ENCODE assay signal across 8 cellular contexts in genomic region chr22:17171016-17171312, GRCh38. TPM values are rescaled to one million over a fixed set of nuclear protein-coding genes. Genes with fewer than 3 reads are reported as not detected.
DNase-seq lines count a peak whose midpoint lies in the region; ATAC-seq, FAIRE-seq and TF ChIP-seq lines count a peak whose summit lies in the region.

No MANE protein-coding gene starts in this region.

- peaks cover 7 to 25% of the 10 kb centered on the region in 2 experiments for H3K27me3 ChIP-seq in K562 (ENCODE audit: control insufficient read depth in 2 of 2, insufficient read depth in 2 of 2, low read length in 2 of 2)
- no peaks in the 10 kb centered on the region for H3K27me3 ChIP-seq in lower lobe of right lung (ENCODE audit: low read depth)
- H3K27me3 ChIP-seq in uterus: no peaks in the 10 kb centered on the region

- no peaks in the 10 kb centered on the region for H3K79me2 ChIP-seq in K562 (ENCODE audit: control insufficient read depth, insufficient read depth, low read length)

- peaks cover 0 to 14% of the 10 kb centered on the region in 2 experiments; a peak in 4 of 5 replicates for H3K4me1 ChIP-seq in K562 (replicated peaks in 1 of 2; ENCODE audit: control insufficient read depth in 2 of 2, insufficient read depth in 2 of 2, low read length in 2 of 2)
- peaks cover 11% of the 10 kb centered on the region for H3K4me1 ChIP-seq in lower lobe of right lung
- H3K4me1 ChIP-seq in uterus: no peaks in the 10 kb centered on the region

- no peak for TF ChIP-seq EP300 in K562 (IDR thresholded peaks at IDR 0.05; ENCODE audit: low read length)

- FAIRE-seq in K562 (lab: Jason Lieb, UNC): peak; percentile 65

- peak; percentile 16 for DNase-seq in stimulated activated CD4-positive, alpha-beta T cell treated with anti-CD3 and anti-CD28 coated beads, Interleukin-2, amount 100 ng/mL, for 4 hours (ENCODE audit: low read depth)
- DNase-seq in stimulated activated CD4-positive, alpha-beta T cell treated with anti-CD3 and anti-CD28 coated beads, Interleukin-12 subunit alpha, Interleukin-12 subunit beta, amount 100 ng/mL, for 4 hours: no peak
- DNase-seq in K562 (ENCODE audit: extremely low read depth in 1 of 4, low spot score in 3 of 4) (no peak), lower lobe of right lung (no peak), uterus (no peak), retina (no peak), SIG-M5 (lab: John Stamatoyannopoulos, UW) (no peak), T1000 (lab: John Stamatoyannopoulos, UW) (no peak)

- TF ChIP-seq CTCF in K562 (IDR thresholded peaks at IDR 0.05 in 2 of 3, conservative IDR thresholded peaks at IDR 0.05 in 1 of 3; ENCODE audit: insufficient read depth in 2 of 3, low read depth in 1 of 3, low read length in 3 of 3) (peak in 2 of 3 experiments; percentile 77 to 92; a peak in 4 of 6 replicates), lower lobe of right lung (IDR thresholded peaks at IDR 0.05) (no peak), uterus (IDR thresholded peaks at IDR 0.05) (no peak)

- intact Hi-C loops in K562 (cut with micrococcal nuclease): loop anchor here (1.0 to 5.0 kb wide), 4 partner anchors 49 to 330 kb away; partner anchors contain the start of gene TMEM121B
- intact Hi-C loops in lower lobe of right lung (cut with DNase I): no loop called here
- intact Hi-C loops in uterus (cut with DNase I; ENCODE audit: low total_unique reads): loop anchor here (5.0 kb wide), 1 partner anchor 331 kb away; no protein-coding TSS in a partner anchor

- 0 out of 2 replicates have a peak, but pooled peaks cover 4% of the 10 kb centered on the region for H4K20me1 ChIP-seq in K562 (replicated peaks; ENCODE audit: control insufficient read depth, insufficient read depth, low read length)

- CTCF ChIA-PET in K562 (lab: Yijun Ruan, JAX; ENCODE audit: low intra/inter-chr PET ratio): interaction anchor here (0.5 to 2.1 kb wide), 4 partner anchors 71 to 331 kb away, joined by 3 to 11 read pairs (median 9); no protein-coding TSS in a partner anchor

- H3K4me3 ChIP-seq in K562: peak overlapping the region; percentile 69
- peak overlapping the region; percentile 64 for H3K4me3 ChIP-seq in lower lobe of right lung
- peak overlapping the region; percentile 59 to 75 for H3K4me3 ChIP-seq in uterus

- WGBS in K562 (ENCODE audit: insufficient coverage, low coverage, missing lambda C conversion rate): 11% methylated on average over 6 of the region's 6 CpGs

- H3K9me1 ChIP-seq in K562 (ENCODE audit: control insufficient read depth, insufficient read depth, low read length): no peaks in the 10 kb centered on the region

- peak overlapping the region; percentile 84 for H3K4me2 ChIP-seq in K562 (ENCODE audit: insufficient read depth, low read length)

- H2AFZ ChIP-seq in K562 (ENCODE audit: low read depth, low read length): peak overlapping the region; percentile 96

- no peak; a peak in 2 of 4 replicates for TF ChIP-seq RAD21 in K562 (CRISPR knock-in tag; conservative IDR thresholded peaks at IDR 0.05 in 1 of 2, IDR thresholded peaks at IDR 0.05 in 1 of 2)

- ATAC-seq in K562 (no peak), lower lobe of right lung (peak in 1 of 2 donors; percentile 81)

- no peaks in the 10 kb centered on the region for H3K9me3 ChIP-seq in K562 (replicated peaks; ENCODE audit: control insufficient read depth, insufficient read depth, low read depth, low read length)
- no peaks in the 10 kb centered on the region for H3K9me3 ChIP-seq in lower lobe of right lung
- no peaks in the 10 kb centered on the region for H3K9me3 ChIP-seq in uterus

- TF ChIP-seq POLR2A in K562 (conservative IDR thresholded peaks at IDR 0.05) (no peak), uterus (IDR thresholded peaks at IDR 0.05) (no peak)

- POLR2A ChIA-PET in K562 (lab: Yijun Ruan, JAX): interaction anchor here (0.6 to 1.5 kb wide), 6 partner anchors 9 to 347 kb away, joined by 3 to 5 read pairs (median 4); no protein-coding TSS in a partner anchor

- BruUV-seq in K562 (replicated peaks; lab: Mats Ljungman, UMichigan): no TSS peak

- no peaks in the 10 kb centered on the region for H3K36me3 ChIP-seq in K562 (ENCODE audit: control insufficient read depth, insufficient read depth, low read length)
- no peaks in the 10 kb centered on the region for H3K36me3 ChIP-seq in lower lobe of right lung
- H3K36me3 ChIP-seq in uterus: no peaks in the 10 kb centered on the region

- peak overlapping the region; percentile 62 to 95 for H3K9ac ChIP-seq in K562 (ENCODE audit: insufficient read depth in 1 of 2, low read depth in 2 of 2, low read length in 2 of 2)

- H3K27ac ChIP-seq in K562 (ENCODE audit: extremely low read depth, low read depth, low read length) (peak overlapping the region; percentile 72; the same call in 2 of the 3 replicates), lower lobe of right lung (peak overlapping the region; percentile 94), uterus (peak overlapping the region; percentile 93 to 94)

- in situ Hi-C loops in K562 (cut with MboI): no loop called here

RNA-seq across cellular contexts. Expression of gene HDHD5, which starts 11.9 kb away (rescaled TPM):
- total RNA-seq in K562 (2011; cell fraction: chromatin; rRNA removed; ENCODE audit: low replicate concordance): 12.3 and 28.7 TPM in 2 replicates
- 34.5 and 34.7 TPM in 2 replicates for total RNA-seq in K562 (2011; cell fraction: nucleolus; rRNA removed)
- total RNA-seq in K562 (2011; cell fraction: nucleoplasm; rRNA removed): 23.5 and 27.0 TPM in 2 replicates
- total RNA-seq in K562 (2014; rRNA removed) (36.6 and 44.2 TPM in 2 replicates), K562 (2014; rRNA removed; fragmentation: Illumina TruSeq; extraction: Trizol) (11.5 and 14.4 TPM in 2 replicates), K562 (2015; rRNA removed; fragmentation: Illumina TruSeq; extraction: Trizol) (20.1 and 22.0 TPM in 2 replicates), K562 (2021) (29.7 and 32.2 TPM in 2 replicates), lower lobe of right lung (26.2 TPM), uterus (10 to 100 TPM in 3 of 4 donors, 1 to 10 TPM in 1; 7.4 to 43.0 (median 28.9) TPM)
- polyA plus RNA-seq in K562 (2011; rRNA removed) (23.1 and 28.7 TPM in 2 replicates), K562 (2014; fragmentation: Illumina TruSeq; extraction: Trizol) (24.2 and 26.8 TPM in 2 replicates), K562 (2014; fragmentation: Nextera tagmentation; extraction: Ambion mirVana) (1 to 10 TPM; 1.6 to 2.3 TPM), K562 (2014; rRNA removed) (33.9 and 40.0 TPM in 2 replicates)
- polyA plus RNA-seq in K562 (2011; cell fraction: cytosol; rRNA removed): 37.2 and 54.8 TPM in 2 replicates
- 27.3 and 34.3 TPM in 2 replicates for polyA plus RNA-seq in K562 (2011; cell fraction: nucleus; rRNA removed)
- 15.1 and 22.1 TPM in 2 replicates for polyA plus RNA-seq in K562 (2012)
- 8.1 and 15.6 TPM in 2 replicates for polyA minus RNA-seq in K562 (2011; rRNA and poly(A)+ RNA removed)
- 13.9 and 15.7 TPM in 2 replicates for polyA minus RNA-seq in K562 (2011; cell fraction: cytosol; rRNA and poly(A)+ RNA removed)
- polyA minus RNA-seq in K562 (2011; cell fraction: nucleus; rRNA and poly(A)+ RNA removed): 12.2 and 12.3 TPM in 2 replicates

RNA-seq across cellular contexts. Expression of gene ADA2, which starts 48.3 kb away (rescaled TPM):
- not detected in 2 replicates for total RNA-seq in K562 (2011; cell fraction: chromatin; rRNA removed; ENCODE audit: low replicate concordance)
- not detected in 2 replicates for total RNA-seq in K562 (2011; cell fraction: nucleolus; rRNA removed)
- total RNA-seq in K562 (2011; cell fraction: nucleoplasm; rRNA removed): not detected in 2 replicates
- not detected in 2 replicates for total RNA-seq in K562 (2014; rRNA removed)
- not detected in 2 replicates for total RNA-seq in K562 (2014; rRNA removed; fragmentation: Illumina TruSeq; extraction: Trizol)
- not detected in 2 replicates for total RNA-seq in K562 (2015; rRNA removed; fragmentation: Illumina TruSeq; extraction: Trizol)
- 0.20 and 0.44 TPM in 2 replicates for total RNA-seq in K562 (2021)
- polyA plus RNA-seq in K562 (2011; rRNA removed): not detected in 2 replicates
- not detected in 2 replicates for polyA plus RNA-seq in K562 (2011; cell fraction: cytosol; rRNA removed)
- polyA plus RNA-seq in K562 (2011; cell fraction: nucleus; rRNA removed): not detected in 2 replicates
- 0.10 TPM in 1 of 2 replicates, not detected in the other for polyA plus RNA-seq in K562 (2012)
- not detected in 2 replicates for polyA plus RNA-seq in K562 (2014; fragmentation: Illumina TruSeq; extraction: Trizol)
- not detected for polyA plus RNA-seq in K562 (2014; fragmentation: Nextera tagmentation; extraction: Ambion mirVana)
- polyA plus RNA-seq in K562 (2014; rRNA removed): not detected in 2 replicates
- polyA minus RNA-seq in K562 (2011; rRNA and poly(A)+ RNA removed): not detected in 2 replicates
- polyA minus RNA-seq in K562 (2011; cell fraction: cytosol; rRNA and poly(A)+ RNA removed): not detected in 2 replicates
- not detected in 2 replicates for polyA minus RNA-seq in K562 (2011; cell fraction: nucleus; rRNA and poly(A)+ RNA removed)
- total RNA-seq in lower lobe of right lung: 110 TPM
- 10 to 100 TPM in 2 of 4 donors, 1 to 10 TPM in 1, under 1 TPM in 1; 0.29 to 14.3 (median 8.2) TPM for total RNA-seq in uterus

RNA-seq across cellular contexts. Expression of gene TMEM121B, which starts 49.8 kb away (rescaled TPM):
- 0.09 TPM in 1 of 2 replicates, not detected in the other for total RNA-seq in K562 (2011; cell fraction: chromatin; rRNA removed; ENCODE audit: low replicate concordance)
- under 0.01 TPM in 1 of 2 replicates, not detected in the other for total RNA-seq in K562 (2011; cell fraction: nucleolus; rRNA removed)
- total RNA-seq in K562 (2011; cell fraction: nucleoplasm; rRNA removed): 0.38 TPM in 1 of 2 replicates, not detected in the other
- 0.04 TPM in 1 of 2 replicates, not detected in the other for total RNA-seq in K562 (2014; rRNA removed)
- 0.03 TPM in 1 of 2 replicates, not detected in the other for total RNA-seq in K562 (2014; rRNA removed; fragmentation: Illumina TruSeq; extraction: Trizol)
- not detected in 2 replicates for total RNA-seq in K562 (2015; rRNA removed; fragmentation: Illumina TruSeq; extraction: Trizol)
- total RNA-seq in K562 (2021): 0.07 TPM in 2 replicates
- not detected in 2 replicates for polyA plus RNA-seq in K562 (2011; rRNA removed)
- not detected in 2 replicates for polyA plus RNA-seq in K562 (2011; cell fraction: cytosol; rRNA removed)
- 0.03 TPM in 2 replicates for polyA plus RNA-seq in K562 (2011; cell fraction: nucleus; rRNA removed)
- polyA plus RNA-seq in K562 (2012): 0.04 TPM in 1 of 2 replicates, not detected in the other
- 0.03 TPM in 1 of 2 replicates, not detected in the other for polyA plus RNA-seq in K562 (2014; fragmentation: Illumina TruSeq; extraction: Trizol)
- polyA plus RNA-seq in K562 (2014; fragmentation: Nextera tagmentation; extraction: Ambion mirVana): under 1 TPM in 1 of 2 experiments, not detected in 1; 0.03 TPM
- polyA plus RNA-seq in K562 (2014; rRNA removed): not detected in 2 replicates
- not detected in 2 replicates for polyA minus RNA-seq in K562 (2011; rRNA and poly(A)+ RNA removed)
- polyA minus RNA-seq in K562 (2011; cell fraction: cytosol; rRNA and poly(A)+ RNA removed): not detected in 2 replicates
- polyA minus RNA-seq in K562 (2011; cell fraction: nucleus; rRNA and poly(A)+ RNA removed): not detected in 2 replicates
- total RNA-seq in lower lobe of right lung: 0.97 TPM
- total RNA-seq in uterus: under 1 TPM in 3 of 4 donors, not detected in 1; 0.26 to 0.49 (median 0.35) TPM

Comparison
In these comparisons a context has a peak if more than half of its experiments do, and no peak if none do; other contexts are left out.
1. CTCF ChIP-seq: peak in K562 (2 of 3); none in lower lobe of right lung (single experiment) and uterus (0 of 4).
2. Peak in every context shown above with its lines, with median percentiles within 50 percentile points of each other: H3K27ac ChIP-seq and H3K4me3 ChIP-seq.